In the genomic region with DNA sequence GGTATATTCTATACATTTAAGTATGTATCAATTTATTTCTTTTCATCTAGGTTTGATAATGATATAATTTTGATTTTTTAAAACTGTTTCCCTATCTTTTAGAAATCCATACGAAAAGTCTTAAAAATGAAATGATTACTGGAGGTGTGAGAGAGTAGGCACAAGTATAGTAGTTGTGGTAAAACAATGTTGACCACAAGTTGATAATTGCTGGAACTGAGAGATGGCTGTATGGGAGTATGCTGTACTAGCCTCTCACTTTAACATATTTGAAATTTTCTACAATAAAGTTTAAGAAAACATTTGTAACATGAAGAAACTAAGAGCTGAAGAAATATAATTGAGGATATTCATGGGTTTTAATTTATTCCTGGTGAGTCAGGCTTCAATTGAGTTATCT, we compare ENCODE assay signal across 20 cellular contexts.
DNase-seq lines count a peak whose midpoint lies in the region; ATAC-seq lines count a peak whose summit lies in the region.
"Had no signal": no experiment of that assay in that cellular context is flagged by ENCODE, and none has a peak within 500 bp of the region (broad histone marks: within the 10 kb centered on the region; RNA-seq: fewer than 3 reads in every experiment).

No MANE protein-coding gene starts in this region.

- ATAC-seq in GM18867 (IDR thresholded peaks at IDR 0.05; ENCODE audit: unreplicated experiment) (peak; percentile 81), GM21423 (IDR thresholded peaks at IDR 0.05; ENCODE audit: unreplicated experiment) (peak; percentile 97), HG02973 (IDR thresholded peaks at IDR 0.05; ENCODE audit: unreplicated experiment) (peak; percentile 89), HG03469 (IDR thresholded peaks at IDR 0.05; ENCODE audit: unreplicated experiment) (peak; percentile 67)
- ATAC-seq: natural killer cell had no signal

- DNase-seq in midbrain (lab: John Stamatoyannopoulos, UW) = no peak
- DNase-seq in kidney tubule cell (ENCODE audit: low spot score) = no peak
- no peak for DNase-seq in cortex of kidney (lab: John Stamatoyannopoulos, UW)
- DNase-seq in SKM-1 treated with dmso at 0.1 percent for 144 hours (lab: John Stamatoyannopoulos, UW; ENCODE audit: unreplicated experiment) = no peak
- DNase-seq: activated B cell treated with CpG ODN at 0.5 μM for 24 hours; CD4-positive, alpha-beta T cell; DND-41; GOT3; islet precursor cell; Karpas-422; natural killer cell; NCI-H2171; OCI-M1; SIG-M5; stimulated activated CD4-positive, alpha-beta T cell treated with anti-CD3 and anti-CD28 coated beads, Interleukin-4, amount 100 ng/mL, for 24 hours; T-helper 2 cell had no signal
